ENCODE assay signal across 8 cellular contexts in the genomic region with DNA sequence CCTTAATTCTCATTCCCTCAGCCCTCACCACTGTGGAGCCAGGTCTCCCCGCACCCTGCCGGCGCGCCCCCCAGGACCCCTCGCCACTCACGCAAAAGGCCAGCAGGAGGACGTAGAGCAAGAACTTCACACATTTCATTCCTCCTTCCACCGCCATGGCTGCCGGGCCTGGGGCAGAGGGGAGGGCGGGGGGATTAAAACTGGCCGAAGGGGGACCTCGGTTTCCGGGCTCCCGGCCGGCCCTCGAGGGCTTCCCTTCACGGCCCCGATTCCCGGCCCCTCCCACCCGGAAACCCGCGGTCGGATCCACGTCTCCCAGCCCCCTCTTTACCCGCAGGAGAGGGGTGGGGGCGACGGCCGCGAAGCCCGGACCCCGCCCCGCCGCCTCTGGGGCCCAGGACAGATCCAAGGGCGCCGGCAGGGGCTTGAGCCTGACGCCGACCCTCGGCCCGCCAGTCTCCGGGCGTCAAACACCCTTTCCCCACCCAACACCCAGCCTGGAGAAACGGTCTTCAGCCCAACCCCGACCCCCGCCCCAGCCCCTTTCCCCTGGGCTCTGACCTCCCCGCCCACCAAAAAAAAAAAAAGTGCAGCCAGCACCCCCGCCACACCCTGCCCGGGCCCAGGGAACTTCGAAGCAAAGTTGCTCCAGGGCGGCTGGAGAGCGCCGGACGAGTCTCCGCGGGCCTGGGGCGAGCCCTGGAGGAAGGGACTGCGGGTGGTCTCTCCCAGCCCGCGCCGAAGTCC. TPM values are rescaled to one million over a fixed set of nuclear protein-coding genes. Genes with fewer than 3 reads are reported as not detected.
DNase-seq lines count a peak whose midpoint lies in the region; ATAC-seq and TF ChIP-seq lines count a peak whose summit lies in the region.

No MANE protein-coding gene starts in this region.

- intact Hi-C loops in right cardiac atrium (cut with DNase I), result no loop called here
- intact Hi-C loops in psoas muscle (cut with DNase I), result loop anchor here in 1 of 2 donors (2.0 kb wide), 1 partner anchor 24 kb away; no protein-coding TSS in a partner anchor

- H3K36me3 ChIP-seq in psoas muscle (ENCODE audit: insufficient read depth in 1 of 2, low read depth in 1 of 2), result peaks cover 7 to 47% of the 10 kb centered on the region in 2 donors

- no peaks in the 10 kb centered on the region for H3K27me3 ChIP-seq in right cardiac atrium (ENCODE audit: control insufficient read depth, insufficient read depth)
- H3K27me3 ChIP-seq in psoas muscle (ENCODE audit: insufficient read depth in 3 of 3, low read length in 2 of 3), result no peaks in the 10 kb centered on the region

- WGBS in right cardiac atrium, result under 1% methylated on average over 59 of the region's 59 CpGs
- 0% methylated on average over 38 to 59 of the region's 59 CpGs for WGBS in psoas muscle, 3 donors

- ATAC-seq in GM21423 (IDR thresholded peaks at IDR 0.05; ENCODE audit: unreplicated experiment), result peak; percentile 4
- ATAC-seq in right cardiac atrium, result peak; percentile 41 to 55
- peak; percentile 22 to 51 (median 40) for ATAC-seq in psoas muscle

- H3K4me1 ChIP-seq in right cardiac atrium (ENCODE audit: control insufficient read depth, insufficient read depth, low read length) (peaks cover 4% of the 10 kb centered on the region), psoas muscle (peaks cover 56% of the 10 kb centered on the region)

- peak overlapping the region; percentile 99 for H3K27ac ChIP-seq in right cardiac atrium (ENCODE audit: low read length)
- H3K27ac ChIP-seq in psoas muscle, result peak overlapping the region; percentile 94

- TF ChIP-seq CTCF in psoas muscle (IDR thresholded peaks at IDR 0.05), result no peak

- H3K9me3 ChIP-seq in right cardiac atrium (ENCODE audit: control insufficient read depth, low read length), result no peaks in the 10 kb centered on the region
- no peaks in the 10 kb centered on the region for H3K9me3 ChIP-seq in psoas muscle

- peak overlapping the region; percentile 97 for H3K4me3 ChIP-seq in right cardiac atrium (ENCODE audit: low read length)
- peak overlapping the region; percentile 98 for H3K4me3 ChIP-seq in psoas muscle

- DNase-seq in NCI-H2081 (lab: John Stamatoyannopoulos, UW) (peak; percentile 51 to 57), NCI-H2081 treated with DMSO at 0.1 percent for 48 hours (lab: John Stamatoyannopoulos, UW) (no peak), M059J (ENCODE audit: low read depth) (peak; percentile 68), amygdala (lab: John Stamatoyannopoulos, UW) (peak in 51 of 56 donors; percentile 26 to 83 (median 63)), right cardiac atrium (peak; percentile 83 to 94 (median 94)), psoas muscle (peak; percentile 85 to 91), hepatic stellate cell (ENCODE audit: low spot score) (no peak)

RNA-seq across cellular contexts. Expression of a gene that starts 0.5 kb away (rescaled TPM):
- total RNA-seq in M059J (2014; rRNA removed; shearing (Covaris generic)), result 1,074 and 1,218 TPM in 2 replicates
- total RNA-seq in right cardiac atrium, result 1,000 to 10,000 TPM; 1,076 to 1,430 (median 1,264) TPM
- 1,376 TPM for polyA plus RNA-seq in right cardiac atrium
- 1,000 to 10,000 TPM in 2 of 4 donors, 100 to 1,000 TPM in 2; 592 to 1,401 (median 983) TPM for total RNA-seq in psoas muscle
- polyA plus RNA-seq in psoas muscle, result 1,000 to 10,000 TPM; 1,147 to 2,407 (median 1,257) TPM

RNA-seq across cellular contexts. Expression of a gene that starts 8.2 kb away (rescaled TPM):
- total RNA-seq in M059J (2014; rRNA removed; shearing (Covaris generic)), result 2.0 and 3.2 TPM in 2 replicates
- total RNA-seq in right cardiac atrium, result 10 to 100 TPM; 15.9 to 27.7 (median 23.3) TPM
- polyA plus RNA-seq in right cardiac atrium, result 24.1 TPM
- total RNA-seq in psoas muscle, result 10 to 100 TPM; 11.4 to 25.4 (median 16.0) TPM
- 10 to 100 TPM in 2 of 3 donors, 1 to 10 TPM in 1; 7.0 to 14.0 (median 11.9) TPM for polyA plus RNA-seq in psoas muscle

RNA-seq across cellular contexts. Expression of a gene that starts 12.5 kb away (rescaled TPM):
- 115 and 120 TPM in 2 replicates for total RNA-seq in M059J (2014; rRNA removed; shearing (Covaris generic))
- total RNA-seq in right cardiac atrium, result 100 to 1,000 TPM; 134 to 149 (median 139) TPM
- polyA plus RNA-seq in right cardiac atrium, result 205 TPM
- 100 to 1,000 TPM; 127 to 193 (median 165) TPM for total RNA-seq in psoas muscle
- 100 to 1,000 TPM; 185 to 260 (median 228) TPM for polyA plus RNA-seq in psoas muscle

RNA-seq across cellular contexts. Expression of a gene that starts 14.6 kb away (rescaled TPM):
- 3.9 and 7.1 TPM in 2 replicates for total RNA-seq in M059J (2014; rRNA removed; shearing (Covaris generic))
- total RNA-seq in right cardiac atrium (10 to 100 TPM; 16.2 to 17.5 (median 16.7) TPM), psoas muscle (1 to 10 TPM in 3 of 4 donors, under 1 TPM in 1; 0.88 to 4.8 (median 1.4) TPM)
- polyA plus RNA-seq in right cardiac atrium (11.5 TPM), psoas muscle (1 to 10 TPM in 2 of 3 donors, under 1 TPM in 1; 0.34 to 3.7 (median 2.3) TPM)

RNA-seq across cellular contexts. Expression of a gene that starts 20.7 kb away (rescaled TPM):
- 4.2 and 7.9 TPM in 2 replicates for total RNA-seq in M059J (2014; rRNA removed; shearing (Covaris generic))
- total RNA-seq in right cardiac atrium (100 to 1,000 TPM; 465 to 674 (median 604) TPM), psoas muscle (100 to 1,000 TPM; 297 to 433 (median 350) TPM)
- polyA plus RNA-seq in right cardiac atrium (288 TPM), psoas muscle (100 to 1,000 TPM in 2 of 3 donors, 10 to 100 TPM in 1; 51.8 to 254 (median 152) TPM)

Comparison
In these comparisons a context has a peak if more than half of its experiments do, and no peak if none do; other contexts are left out.
1. DNase-seq: peak in NCI-H2081 (2 of 2), M059J (single experiment), amygdala (51 of 56), right cardiac atrium (3 of 3) and psoas muscle (2 of 2); none in NCI-H2081 treated with DMSO at 0.1 percent for 48 hours (single experiment) and hepatic stellate cell (single experiment).
2. Peak in every context shown above with its lines, with median percentiles within 50 percentile points of each other: ATAC-seq.